Comparison of ENCODE assay signal across 28 cellular contexts in the genomic region with DNA sequence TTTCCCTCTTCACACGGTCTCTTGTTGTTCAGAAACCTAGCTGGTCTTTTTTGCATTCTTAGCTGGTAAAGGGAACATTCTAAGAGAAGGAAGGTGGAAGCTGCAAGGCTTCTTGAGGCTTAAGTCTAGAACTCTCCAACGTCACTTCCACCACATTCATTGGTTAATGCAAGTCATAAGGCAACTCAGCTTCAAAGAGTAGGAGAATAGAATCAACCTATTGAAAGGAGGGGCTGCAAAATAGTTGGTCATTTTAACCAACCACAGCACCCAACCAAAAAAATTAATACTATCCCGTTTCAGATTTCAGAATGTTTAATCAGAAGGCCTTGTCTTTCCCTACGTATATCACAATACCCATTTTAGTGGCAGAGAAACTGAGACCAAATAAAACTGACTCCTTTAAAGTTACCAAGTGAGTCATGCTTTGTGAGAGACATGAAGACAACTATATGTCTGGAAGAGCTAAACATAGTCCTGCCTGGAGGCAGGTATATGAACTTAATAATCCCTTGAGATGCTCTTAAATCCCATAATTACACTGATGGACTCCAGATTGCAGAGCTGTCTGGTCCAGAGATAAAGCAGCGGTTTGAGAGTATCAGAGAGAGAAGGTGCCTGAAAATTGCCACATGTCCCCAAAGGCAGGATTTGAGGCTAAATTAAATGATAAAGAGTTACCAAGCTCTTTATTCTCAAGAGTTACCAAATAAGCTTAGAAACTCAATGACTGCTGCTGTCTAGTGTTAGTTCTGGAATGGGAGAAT. TPM values are rescaled to one million over a fixed set of nuclear protein-coding genes. Genes with fewer than 3 reads are reported as not detected.
A peak's percentile ranks its signal among the peaks of the same experiment; 100 is the strongest.
DNase-seq lines count a peak whose midpoint lies in the region; ATAC-seq and TF ChIP-seq lines count a peak whose summit lies in the region.
"Had no signal": no experiment of that assay in that cellular context is flagged by ENCODE, and none has a peak within 500 bp of the region (broad histone marks: within the 10 kb centered on the region; RNA-seq: fewer than 3 reads in every experiment).

No MANE protein-coding gene starts in this region.

- peaks cover 3% of the 10 kb centered on the region for H3K36me3 Mint-ChIP-seq in endodermal cell (ENCODE audit: low read depth)
- H3K36me3 Mint-ChIP-seq: CD8-positive, alpha-beta T cell had no signal

- H3K27ac ChIP-seq in endodermal cell (ENCODE audit: low read depth, low read length) (no peak overlapping the region), foreskin keratinocyte (no peak overlapping the region)
- H3K27ac ChIP-seq: GM23248, SK-N-MC had no signal

- H3K9me3 Mint-ChIP-seq in stimulated activated naive CD8-positive, alpha-beta T cell treated with anti-CD3 and anti-CD28 coated beads, Interleukin-15, amount 100 ng/mL, for 72 hours, result peaks cover 0 to 4% of the 10 kb centered on the region in 2 donors
- H3K9me3 Mint-ChIP-seq in endodermal cell, result peaks cover 19% of the 10 kb centered on the region

- H3K27ac Mint-ChIP-seq in stimulated activated naive CD8-positive, alpha-beta T cell treated with anti-CD3 and anti-CD28 coated beads, Interleukin-15, amount 100 ng/mL, for 72 hours, result no peak overlapping the region
- no peak overlapping the region for H3K27ac Mint-ChIP-seq in endodermal cell
- H3K27ac Mint-ChIP-seq: CD8-positive, alpha-beta T cell had no signal

- H3K36me3 ChIP-seq in endodermal cell (ENCODE audit: control insufficient read depth, insufficient read depth, low read length), result peaks cover 4% of the 10 kb centered on the region

- no peak for TF ChIP-seq POLR2A in GM18505 (IDR thresholded peaks at IDR 0.05; ENCODE audit: borderline replicate concordance, extremely low read depth, insufficient read depth, insufficient read length)

- H3K9me3 ChIP-seq in endodermal cell (ENCODE audit: control insufficient read depth, low read length), result peaks cover 12% of the 10 kb centered on the region
- H3K9me3 ChIP-seq: Caco-2 had no signal

- peak; percentile 14 for ATAC-seq in stimulated activated naive CD8-positive, alpha-beta T cell treated with anti-CD3 and anti-CD28 coated beads, Interleukin-15, Interleukin-2, amounts not matched to agents 100 U/mL and 50 U/mL, for 24 hours
- ATAC-seq in stimulated activated naive CD8-positive, alpha-beta T cell treated with anti-CD3 and anti-CD28 coated beads, Interleukin-15, amount 100 ng/mL, for 72 hours, result no peak
- ATAC-seq in GM18505 (IDR thresholded peaks at IDR 0.05; ENCODE audit: unreplicated experiment), result no peak
- no peak for ATAC-seq in foreskin keratinocyte
- ATAC-seq: CD8-positive, alpha-beta T cell; Panc1 had no signal

- H3K27me3 Mint-ChIP-seq in stimulated activated naive CD8-positive, alpha-beta T cell treated with anti-CD3 and anti-CD28 coated beads, Interleukin-15, amount 100 ng/mL, for 72 hours, result no peaks in the 10 kb centered on the region
- peaks cover 5% of the 10 kb centered on the region for H3K27me3 Mint-ChIP-seq in endodermal cell (ENCODE audit: insufficient read depth)

- WGBS in endodermal cell (ENCODE audit: insufficient coverage in 1 of 2, insufficient read length in 1 of 2), 2 experiments, result 91 to 100% methylated on average over 2 to 5 of the region's 5 CpGs

- no peak for DNase-seq in stimulated activated naive CD8-positive, alpha-beta T cell treated with anti-CD3 and anti-CD28 coated beads, Interleukin-15, Interleukin-2, amounts not matched to agents 100 U/mL and 50 U/mL, for 24 hours
- DNase-seq in stimulated activated naive CD8-positive, alpha-beta T cell treated with anti-CD3 and anti-CD28 coated beads, Interleukin-15, amount 100 ng/mL, for 72 hours, result no peak
- DNase-seq in NCI-H82 treated with DMSO at 0.1 percent for 48 hours (lab: John Stamatoyannopoulos, UW; ENCODE audit: unreplicated experiment), result peak; percentile 80
- DNase-seq in endodermal cell, result no peak
- no peak for DNase-seq in RPMI8226
- DNase-seq in foreskin keratinocyte, result no peak
- DNase-seq: C1 segment of cervical spinal cord; Caco-2; CD8-positive, alpha-beta T cell; DMS79 treated with DMSO at 0.1 percent for 48 hours; GF-D8; GM23248; H7; KBM-7; MV-4-11; NCI-H1105; NCI-H1436 treated with DMSO at 0.1 percent for 48 hours; NCI-H187 treated with DMSO at 0.1 percent for 48 hours; NCI-H2171 treated with DMSO at 0.1 percent for 48 hours; NCI-H345; NCI-H510A treated with DMSO at 0.1 percent for 48 hours; SHP77 treated with DMSO at 0.1 percent for 48 hours; SW 1271 had no signal

- H3K4me1 ChIP-seq in endodermal cell (ENCODE audit: control insufficient read depth, insufficient read depth, low read length) (no peaks in the 10 kb centered on the region), foreskin keratinocyte (no peaks in the 10 kb centered on the region)

- H3K9ac ChIP-seq in endodermal cell (ENCODE audit: extremely low read depth, low read length, poor library complexity, severe bottlenecking), result no peak overlapping the region
- H3K9ac ChIP-seq: GM23248 had no signal

- TF ChIP-seq CTCF in endodermal cell (conservative IDR thresholded peaks at IDR 0.05) (no peak), foreskin keratinocyte (conservative IDR thresholded peaks at IDR 0.05) (no peak)

- H3K4me3 Mint-ChIP-seq in stimulated activated naive CD8-positive, alpha-beta T cell treated with anti-CD3 and anti-CD28 coated beads, Interleukin-15, amount 100 ng/mL, for 72 hours, result no peak overlapping the region
- H3K4me3 Mint-ChIP-seq in endodermal cell, result no peak overlapping the region
- H3K4me3 Mint-ChIP-seq: CD8-positive, alpha-beta T cell had no signal

- peak overlapping the region; percentile 15 for H3K4me3 ChIP-seq in endodermal cell (ENCODE audit: low read length)
- H3K4me3 ChIP-seq: GM23248, SK-N-MC had no signal

- H3K27me3 ChIP-seq in endodermal cell (ENCODE audit: control insufficient read depth, insufficient read depth, low read length, poor library complexity, severe bottlenecking) (no peaks in the 10 kb centered on the region), foreskin keratinocyte (no peaks in the 10 kb centered on the region)

- H3K4me1 Mint-ChIP-seq in stimulated activated naive CD8-positive, alpha-beta T cell treated with anti-CD3 and anti-CD28 coated beads, Interleukin-15, amount 100 ng/mL, for 72 hours, result no peaks in the 10 kb centered on the region
- peaks cover 12% of the 10 kb centered on the region for H3K4me1 Mint-ChIP-seq in endodermal cell

RNA-seq across cellular contexts. Expression of gene DOCK8, which starts 14.4 kb away (rescaled TPM):
- total RNA-seq in endodermal cell (10 to 100 TPM; 26.9 to 28.1 TPM), foreskin keratinocyte (1.6 TPM in 2 replicates)
- 5.0 TPM for polyA plus RNA-seq in endodermal cell (2013, experiment 1 of 2)
- polyA plus RNA-seq in endodermal cell (2013, experiment 2 of 2), result 4.1 TPM
- 0.26 and 0.40 TPM in 2 replicates for polyA plus RNA-seq in foreskin keratinocyte
- total RNA-seq: A673, GM23248, LHCN-M2 had no signal
- polyA plus RNA-seq: GM23248 had no signal

RNA-seq across cellular contexts. Expression of gene ZNG1A, which starts 50.3 kb away (rescaled TPM):
- 10 to 100 TPM; 45.7 to 68.5 TPM for total RNA-seq in endodermal cell
- 43.4 TPM for polyA plus RNA-seq in endodermal cell (2013, experiment 1 of 2)
- 45.8 TPM for polyA plus RNA-seq in endodermal cell (2013, experiment 2 of 2)
- total RNA-seq in foreskin keratinocyte, result 35.8 and 45.0 TPM in 2 replicates
- 35.3 and 41.3 TPM in 2 replicates for polyA plus RNA-seq in foreskin keratinocyte

Comparison
In these comparisons a context has a peak if more than half of its experiments do, and no peak if none do; other contexts are left out.
1. RNA of gene DOCK8, which starts 14.4 kb away (total RNA-seq): 26.9 to 28.1 TPM in endodermal cell; 1.6 TPM in foreskin keratinocyte; every median in the first group is over 10 times any median in the second.